8 cellular contexts compared by ENCODE assay signal in genomic region chr5:69559908-69560330, GRCh38. TPM values are rescaled to one million over a fixed set of nuclear protein-coding genes. Genes with fewer than 3 reads are reported as not detected.
DNase-seq lines count a peak whose midpoint lies in the region; ATAC-seq, FAIRE-seq and TF ChIP-seq lines count a peak whose summit lies in the region.
"Not testable (repeated sequence)": the region's sequence is repeated elsewhere in the genome, so short reads cannot be mapped to it uniquely, and the experiment has no call there.

Gene GTF2H2C (plus strand): TSS chr5:69560191. CDS start chr5:69565133, 4,942 bp downstream.

- not testable (repeated sequence) for H3K27me3 ChIP-seq in OCI-LY1 (ENCODE audit: insufficient read depth, low read length); left lung; small intestine (ENCODE audit: control insufficient read depth in 2 of 2, insufficient read depth in 2 of 2, low read length in 2 of 2); uterus

- ATAC-seq in GM18861 (IDR thresholded peaks at IDR 0.05; ENCODE audit: unreplicated experiment) (peak; percentile 98), HG02884 (IDR thresholded peaks at IDR 0.05; ENCODE audit: unreplicated experiment) (peak; percentile 97), left lung (peak; percentile 97)

- not testable (repeated sequence) for H3K36me3 ChIP-seq in OCI-LY1 (ENCODE audit: insufficient read depth, low read length); left lung; small intestine (ENCODE audit: control insufficient read depth in 2 of 2, insufficient read depth in 2 of 2, low read length in 2 of 2); uterus

- 0 to 1% (median 0%) methylated on average over 33 to 40 of the region's 40 CpGs for WGBS in small intestine, 3 donors

- not testable (repeated sequence) for H3F3A ChIP-seq in OCI-LY1 (ENCODE audit: insufficient read depth, low read length)

- peak within 1 kb of the TSS; percentile 74 for H3K4me2 ChIP-seq in OCI-LY1 (ENCODE audit: low read length)

- H3K4me3 ChIP-seq in OCI-LY1 (ENCODE audit: low read depth, low read length, poor library complexity, severe bottlenecking) (peak within 1 kb of the TSS; percentile 61), left lung (peak within 1 kb of the TSS; percentile 25 to 39), small intestine (ENCODE audit: low read depth in 1 of 2, low read length in 2 of 2) (peak within 1 kb of the TSS in 1 of 2 donors; percentile 29), uterus (peak within 1 kb of the TSS; percentile 36 to 51)

- DNase-seq in activated T-cell treated with anti-CD3 and anti-CD28 coated beads for 1 hour (ENCODE audit: low read depth) = peak; percentile 56
- DNase-seq in effector CD4-positive, alpha-beta T cell = peak; percentile 58
- DNase-seq in left lung = peak; percentile 80 to 90
- peak; percentile 79 for DNase-seq in small intestine
- peak; percentile 45 to 51 for DNase-seq in uterus

- not testable (repeated sequence) for H3K9me3 ChIP-seq in OCI-LY1 (ENCODE audit: low read length); left lung; small intestine (ENCODE audit: control insufficient read depth, low read depth); uterus

- not testable (repeated sequence) for H3K9me2 ChIP-seq in OCI-LY1 (ENCODE audit: low read depth, low read length)

- not testable (repeated sequence) for TF ChIP-seq POLR2A in uterus (IDR thresholded peaks at IDR 0.05)

- H4K20me1 ChIP-seq in OCI-LY1 (ENCODE audit: insufficient read depth, low read length) = not testable (repeated sequence)

- H2AFZ ChIP-seq in OCI-LY1 (ENCODE audit: low read length) = 0 out of 2 replicates have a peak within 1 kb of the TSS, but pooled peaks have one; percentile 71

- H3K4me1 ChIP-seq in OCI-LY1 (ENCODE audit: insufficient read depth, low read length, severe bottlenecking); left lung; small intestine (ENCODE audit: control insufficient read depth in 2 of 2, insufficient read depth in 1 of 2, low read depth in 1 of 2, low read length in 1 of 2); uterus: not testable (repeated sequence)

- H3K79me2 ChIP-seq in OCI-LY1 (ENCODE audit: insufficient read depth, low read length) = not testable (repeated sequence)

- H3K9ac ChIP-seq in OCI-LY1 (ENCODE audit: low read length) = peak within 1 kb of the TSS; percentile 69

- H3K27ac ChIP-seq in OCI-LY1 (ENCODE audit: low read depth, low read length, poor library complexity, severe bottlenecking) = not testable (repeated sequence)
- H3K27ac ChIP-seq in left lung (peak within 1 kb of the TSS; percentile 69 to 75), small intestine (ENCODE audit: low read depth in 1 of 2, low read length in 1 of 2) (peak within 1 kb of the TSS; percentile 58 to 60), uterus (peak within 1 kb of the TSS in 1 of 2 donors; percentile 24)

- not testable (repeated sequence) for FAIRE-seq in small intestine (lab: Jason Lieb, UNC)

- intact Hi-C loops in left lung (cut with DNase I); uterus (cut with DNase I; ENCODE audit: low total_unique reads): not testable (repeated sequence)

- peak; percentile 40 for TF ChIP-seq CTCF in OCI-LY1 (IDR thresholded peaks at IDR 0.05; ENCODE audit: low read length)
- TF ChIP-seq CTCF in left lung (IDR thresholded peaks at IDR 0.05) = peak in 1 of 2 donors; percentile 11
- TF ChIP-seq CTCF in uterus (IDR thresholded peaks at IDR 0.05) = not testable (repeated sequence)

RNA-seq across cellular contexts. Expression of gene GTF2H2C, which starts in this region (rescaled TPM):
- 10 to 100 TPM; 30.6 to 36.0 TPM for total RNA-seq in left lung
- 10 to 100 TPM in 2 of 3 donors, 1 to 10 TPM in 1; 5.7 to 19.6 (median 12.5) TPM for polyA plus RNA-seq in small intestine
- total RNA-seq in uterus = 10 to 100 TPM in 3 of 4 donors, 1 to 10 TPM in 1; 4.9 to 80.9 (median 26.6) TPM
